Comparison of ENCODE assay signal across 1 cellular context in genomic region chr21:29657228-29657989, GRCh38.
TF ChIP-seq lines count a peak whose summit lies in the region.

No MANE protein-coding gene starts in this region.

TF ChIP-seq in K562, 482 proteins besides CTCF, POLR2A, EP300 and RAD21 (continued from another document and continues in another):
- TF ChIP-seq ZNF277 (CRISPR knock-in tag; IDR thresholded peaks at IDR 0.05; ENCODE audit: borderline replicate concordance) (no peak), ZNF511 (CRISPR knock-in tag; IDR thresholded peaks at IDR 0.05) (no peak), CBX5 (IDR thresholded peaks at IDR 0.05; ENCODE audit: borderline replicate concordance, low read depth) (no peak), ZNF639 (CRISPR knock-in tag; conservative IDR thresholded peaks at IDR 0.05 in 1 of 2, IDR thresholded peaks at IDR 0.05 in 1 of 2) (no peak), ZSCAN29 (IDR thresholded peaks at IDR 0.05) (no peak), TGIF2 (CRISPR knock-in tag; IDR thresholded peaks at IDR 0.05) (no peak), DEAF1 (CRISPR knock-in tag; IDR thresholded peaks at IDR 0.05) (no peak), NR0B1 (IDR thresholded peaks at IDR 0.05; ENCODE audit: partially characterized antibody) (no peak), E2F5 (CRISPR knock-in tag; IDR thresholded peaks at IDR 0.05) (no peak), GABPB1 (CRISPR knock-in tag; IDR thresholded peaks at IDR 0.05) (no peak), JUN (IDR thresholded peaks at IDR 0.05; ENCODE audit: borderline replicate concordance, low read depth, low read length) (no peak), JUN (CRISPR knock-in tag; IDR thresholded peaks at IDR 0.05; ENCODE audit: borderline replicate concordance) (no peak), ZNF766 (CRISPR knock-in tag; conservative IDR thresholded peaks at IDR 0.05) (no peak; the same call in 1 of the 2 replicates), TEAD1 (CRISPR knock-in tag; IDR thresholded peaks at IDR 0.05) (0 out of 4 replicates have a peak, but pooled peaks of 1 of the 2 experiments have one; percentile 58), POLR2G (IDR thresholded peaks at IDR 0.05; ENCODE audit: low read depth, low read length) (no peak), LCOR (CRISPR knock-in tag; IDR thresholded peaks at IDR 0.05) (no peak), GTF2A2 (tag; IDR thresholded peaks at IDR 0.05) (no peak), CBX8 (IDR thresholded peaks at IDR 0.05; ENCODE audit: borderline replicate concordance, extremely low read depth, low read depth, low read length, poor library complexity, severe bottlenecking) (no peak), ZNF175 (CRISPR knock-in tag; IDR thresholded peaks at IDR 0.05; ENCODE audit: low read depth) (peak; percentile 15; the same call in 1 of the 2 replicates), FOXA1 (IDR thresholded peaks at IDR 0.05; ENCODE audit: borderline replicate concordance) (no peak), SREBF2 (CRISPR knock-in tag; IDR thresholded peaks at IDR 0.05) (no peak), EGR1 (conservative IDR thresholded peaks at IDR 0.05) (no peak), MNT (conservative IDR thresholded peaks at IDR 0.05) (no peak), NR2C2 (CRISPR knock-in tag; IDR thresholded peaks at IDR 0.05) (no peak), NR2C2 (tag; IDR thresholded peaks at IDR 0.05) (no peak), MAZ (CRISPR knock-in tag; conservative IDR thresholded peaks at IDR 0.05 in 1 of 2, IDR thresholded peaks at IDR 0.05 in 1 of 2) (no peak; a peak in 1 of 4 replicates), KHSRP (IDR thresholded peaks at IDR 0.05) (no peak), EP400 (IDR thresholded peaks at IDR 0.05) (no peak), ZNF280A (IDR thresholded peaks at IDR 0.05; ENCODE audit: low read depth, partially characterized antibody) (no peak), MTA3 (IDR thresholded peaks at IDR 0.05; ENCODE audit: borderline replicate concordance) (no peak; the same call in 1 of the 2 replicates), HOXB6 (CRISPR knock-in tag; IDR thresholded peaks at IDR 0.05; ENCODE audit: borderline replicate concordance) (no peak), CHD2 (IDR thresholded peaks at IDR 0.05; ENCODE audit: low read depth, low read length) (no peak), HCFC1 (IDR thresholded peaks at IDR 0.05; ENCODE audit: low read depth, low read length) (no peak), NONO (IDR thresholded peaks at IDR 0.05; ENCODE audit: low read depth in 2 of 2, low read length in 1 of 2) (no peak), ETV6 (IDR thresholded peaks at IDR 0.05; ENCODE audit: borderline replicate concordance in 1 of 2, low read depth in 2 of 2, low read length in 1 of 2) (no peak), ETV6 (CRISPR knock-in tag; IDR thresholded peaks at IDR 0.05; ENCODE audit: borderline replicate concordance) (no peak), CUX1 (CRISPR knock-in tag; IDR thresholded peaks at IDR 0.05) (no peak), ZZZ3 (IDR thresholded peaks at IDR 0.05) (no peak), PPARD (CRISPR knock-in tag; IDR thresholded peaks at IDR 0.05) (no peak), CREB3 (tag; conservative IDR thresholded peaks at IDR 0.05; ENCODE audit: low read depth) (no peak; the same call in 1 of the 2 replicates), CHCHD3 (CRISPR knock-in tag; IDR thresholded peaks at IDR 0.05) (0 out of 2 replicates have a peak, but pooled peaks have one; percentile 2), POLR2AphosphoS5 (IDR thresholded peaks at IDR 0.05; ENCODE audit: control insufficient read depth, insufficient read depth, low read depth, low read length) (no peak), HDAC3 (IDR thresholded peaks at IDR 0.05; ENCODE audit: borderline replicate concordance, partially characterized antibody) (no peak), ZNF232 (CRISPR knock-in tag; IDR thresholded peaks at IDR 0.05) (no peak), SMAD1 (IDR thresholded peaks at IDR 0.05; ENCODE audit: low read depth, low read length, partially characterized antibody) (no peak), FOSL1 (tag; conservative IDR thresholded peaks at IDR 0.05) (peak; percentile 51; the same call in 1 of the 2 replicates), CREM (IDR thresholded peaks at IDR 0.05; ENCODE audit: low read depth) (no peak), BHLHE40 (IDR thresholded peaks at IDR 0.05; ENCODE audit: low read length) (no peak), SIRT6 (IDR thresholded peaks at IDR 0.05; ENCODE audit: low read depth, low read length) (no peak), YY1 (IDR thresholded peaks at IDR 0.05; ENCODE audit: borderline replicate concordance in 1 of 3, control insufficient read depth in 1 of 3, extremely low read depth in 1 of 3, insufficient read depth in 3 of 3, insufficient read length in 1 of 3, insufficient replicate concordance in 2 of 3, low read depth in 1 of 3, low read length in 2 of 3) (no peak), HLTF (IDR thresholded peaks at IDR 0.05) (no peak), BRCA1 (IDR thresholded peaks at IDR 0.05) (no peak), BRCA1 (CRISPR knock-in tag; IDR thresholded peaks at IDR 0.05) (no peak), SMAD2 (IDR thresholded peaks at IDR 0.05; ENCODE audit: low read depth, low read length) (no peak)
